In the genomic region with DNA sequence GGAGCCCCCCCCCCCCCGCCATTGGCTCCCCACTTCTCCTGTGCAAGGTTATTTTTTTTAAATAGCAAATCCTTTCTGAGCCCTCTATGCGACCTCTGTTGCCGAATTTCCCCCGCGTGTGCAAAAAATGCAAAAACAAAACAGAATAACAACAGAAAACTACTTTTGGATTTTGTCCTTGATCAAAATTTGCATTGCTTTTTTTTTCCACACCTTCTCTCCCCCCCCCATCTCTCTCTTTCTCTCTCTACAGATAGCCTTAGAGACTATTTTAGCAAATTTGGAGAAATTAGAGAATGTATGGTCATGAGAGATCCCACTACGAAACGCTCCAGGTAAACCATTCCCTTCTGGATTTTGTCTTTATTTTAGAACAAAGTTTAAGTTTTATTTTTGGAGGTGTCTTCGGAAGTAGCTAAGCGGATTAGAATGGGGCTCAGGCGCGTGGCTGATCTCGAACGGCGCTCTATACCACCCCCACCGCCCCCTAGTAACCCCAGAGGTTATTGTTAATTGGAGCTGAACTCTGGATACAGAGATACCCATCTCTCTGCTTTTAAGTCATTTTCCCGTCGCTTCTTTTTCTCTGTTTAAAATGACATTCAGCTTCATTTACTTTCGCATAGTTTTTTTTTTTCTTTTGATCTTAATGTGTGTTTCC, we compare ENCODE assay signal across 9 cellular contexts. TPM values are rescaled to one million over a fixed set of nuclear protein-coding genes. Genes with fewer than 3 reads are reported as not detected.
DNase-seq lines count a peak whose midpoint lies in the region; ATAC-seq, FAIRE-seq and TF ChIP-seq lines count a peak whose summit lies in the region.
"Had no signal": no experiment of that assay in that cellular context is flagged by ENCODE, and none has a peak within 500 bp of the region (broad histone marks: within the 10 kb centered on the region; RNA-seq: fewer than 3 reads in every experiment).

No MANE protein-coding gene starts in this region.

- no peak for FAIRE-seq in pancreas (lab: Jason Lieb, UNC)

- no peaks in the 10 kb centered on the region for H3K27me3 ChIP-seq in cardiac muscle cell
- H3K27me3 ChIP-seq in pancreas = no peaks in the 10 kb centered on the region
- H3K27me3 ChIP-seq: foreskin keratinocyte had no signal

- H3K4me3 ChIP-seq in cardiac muscle cell (peak overlapping the region; percentile 96), epithelial cell of esophagus (ENCODE audit: low read length) (peak overlapping the region; percentile 76), pancreas (peak overlapping the region; percentile 68 to 82 (median 76))

- H3K4me1 Mint-ChIP-seq in T-helper 1 cell treated with Interleukin-12 subunit alpha and Interleukin-12 subunit beta and Interleukin-4 antibody, amounts not matched to agents 30 μg/mL and 1 μg/mL, for 36 hours (ENCODE audit: low read depth) = peaks cover 52% of the 10 kb centered on the region

- no peaks in the 10 kb centered on the region for H3K9me3 Mint-ChIP-seq in T-helper 1 cell treated with Interleukin-12 subunit alpha and Interleukin-12 subunit beta and Interleukin-4 antibody, amounts not matched to agents 30 μg/mL and 1 μg/mL, for 36 hours

- 0 to 1% methylated on average over 18 of the region's 18 CpGs for WGBS in pancreas, 2 donors

- H3K4me3 Mint-ChIP-seq in T-helper 1 cell treated with Interleukin-12 subunit alpha and Interleukin-12 subunit beta and Interleukin-4 antibody, amounts not matched to agents 30 μg/mL and 1 μg/mL, for 36 hours = peak overlapping the region; percentile 99

- DNase-seq in cardiac muscle cell (ENCODE audit: low read depth in 1 of 2, low spot score in 1 of 2) (no peak), Right ventricle myocardium inferior (ENCODE audit: missing footprints) (no peak), epithelial cell of esophagus (ENCODE audit: low read depth) (no peak), pancreas (no peak), DMS153 (lab: John Stamatoyannopoulos, UW) (no peak), LoVo (ENCODE audit: low spot score) (no peak)

- peaks cover 5% of the 10 kb centered on the region for H3K36me3 ChIP-seq in cardiac muscle cell
- peaks cover 0 to 4% (median 0%) of the 10 kb centered on the region in 3 donors for H3K36me3 ChIP-seq in pancreas

- peak overlapping the region; percentile 96 for H3K27ac Mint-ChIP-seq in T-helper 1 cell treated with Interleukin-12 subunit alpha and Interleukin-12 subunit beta and Interleukin-4 antibody, amounts not matched to agents 30 μg/mL and 1 μg/mL, for 36 hours

- H3K27ac ChIP-seq in cardiac muscle cell (peak overlapping the region; percentile 95), pancreas (peak overlapping the region in 3 of 4 donors; percentile 65 to 90 (median 88))
- H3K27ac ChIP-seq: foreskin keratinocyte had no signal

- peaks cover 36% of the 10 kb centered on the region for H3K36me3 Mint-ChIP-seq in T-helper 1 cell treated with Interleukin-12 subunit alpha and Interleukin-12 subunit beta and Interleukin-4 antibody, amounts not matched to agents 30 μg/mL and 1 μg/mL, for 36 hours (ENCODE audit: low read depth)

- intact Hi-C loops in Right ventricle myocardium inferior (cut with DNase I) = loop anchor here (5.0 kb wide), 3 partner anchors 70 to 405 kb away; no protein-coding TSS in a partner anchor
- intact Hi-C loops in pancreas (cut with DNase I) = no loop called here

- peaks cover 19% of the 10 kb centered on the region for H3K4me1 ChIP-seq in cardiac muscle cell (ENCODE audit: low read depth)
- H3K4me1 ChIP-seq in pancreas = no peaks in the 10 kb centered on the region

- ATAC-seq in Right ventricle myocardium inferior = no peak
- ATAC-seq in pancreas = no peak
- no peak for ATAC-seq in HG02870 (IDR thresholded peaks at IDR 0.05; ENCODE audit: unreplicated experiment)

- H3K9me3 ChIP-seq in cardiac muscle cell (ENCODE audit: low read depth) (no peaks in the 10 kb centered on the region), pancreas (no peaks in the 10 kb centered on the region)

- H3K27me3 Mint-ChIP-seq in T-helper 1 cell treated with Interleukin-12 subunit alpha and Interleukin-12 subunit beta and Interleukin-4 antibody, amounts not matched to agents 30 μg/mL and 1 μg/mL, for 36 hours (ENCODE audit: low read depth) = peaks cover 11% of the 10 kb centered on the region

- TF ChIP-seq CTCF in cardiac muscle cell (IDR thresholded peaks at IDR 0.05; ENCODE audit: low read depth, low read length) (no peak), epithelial cell of esophagus (IDR thresholded peaks at IDR 0.05; ENCODE audit: insufficient read depth, low read depth, low read length, missing control alignments) (no peak), pancreas (IDR thresholded peaks at IDR 0.05) (no peak)

RNA-seq across cellular contexts. Expression of gene MSI2, which starts 1.0 kb away (rescaled TPM):
- total RNA-seq in cardiac muscle cell = 69.6 and 76.4 TPM in 2 replicates
- 15.5 and 15.7 TPM in 2 replicates for polyA plus RNA-seq in cardiac muscle cell
- total RNA-seq in Right ventricle myocardium inferior = 96.8 TPM
- 10 to 100 TPM; 25.3 to 48.9 (median 33.8) TPM for total RNA-seq in pancreas
- polyA plus RNA-seq in pancreas = 10 to 100 TPM; 10.4 to 18.7 TPM
